Comparison of ENCODE assay signal across 8 cellular contexts in the genomic region with DNA sequence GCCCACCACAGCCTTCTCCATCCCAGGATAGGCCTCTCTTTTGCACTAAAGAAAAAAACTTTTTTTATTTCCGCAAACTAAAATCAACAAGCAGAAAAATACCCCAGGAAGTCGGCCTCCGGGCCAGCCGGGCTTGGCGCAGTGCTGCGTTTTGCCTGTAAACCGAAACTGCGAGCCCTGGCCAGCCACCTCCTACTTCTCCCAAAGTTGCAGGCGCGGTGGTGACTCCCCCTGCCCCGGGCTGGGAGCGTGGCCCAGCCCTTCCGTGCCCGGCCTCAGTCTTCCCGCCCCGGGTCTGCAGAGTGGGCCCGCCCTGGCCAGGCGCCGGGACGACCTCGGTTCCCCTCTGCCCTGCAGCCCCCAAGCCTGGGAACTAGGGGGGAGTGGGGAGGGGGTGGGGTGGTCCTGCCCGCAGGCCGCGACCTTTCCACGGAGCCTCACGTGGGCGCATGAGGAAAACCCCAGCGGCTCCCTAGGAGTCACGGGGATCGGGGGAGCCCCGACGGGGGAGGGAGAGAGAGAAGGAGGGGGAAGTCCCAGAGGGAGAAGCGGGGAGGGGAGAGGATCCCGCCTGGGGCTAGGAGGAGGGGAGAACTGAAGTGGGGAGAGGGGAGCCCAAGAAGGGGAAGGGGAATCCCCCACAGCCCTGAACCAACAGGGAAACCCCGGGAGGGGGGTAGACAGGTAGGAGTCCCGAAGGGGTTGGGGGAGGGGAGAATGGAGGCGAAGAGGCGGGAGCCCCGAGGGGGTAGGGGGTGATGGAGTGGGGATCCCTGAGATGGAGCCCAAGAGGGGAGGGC. TPM values are rescaled to one million over a fixed set of nuclear protein-coding genes. Genes with fewer than 3 reads are reported as not detected.
DNase-seq lines count a peak whose midpoint lies in the region; ATAC-seq and TF ChIP-seq lines count a peak whose summit lies in the region.

No MANE protein-coding gene starts in this region.

- no peak overlapping the region for H3K4me3 Mint-ChIP-seq in glutamatergic neuron (ENCODE audit: unreplicated experiment)

- H3K4me3 ChIP-seq in BLaER1 (peak overlapping the region; percentile 93), epithelial cell of esophagus (ENCODE audit: low read length) (peak overlapping the region; percentile 93), mucosa of descending colon (peak overlapping the region; percentile 11), stomach smooth muscle (ENCODE audit: low read length in 2 of 2) (peak overlapping the region; percentile 99 to 100)

- H3K36me3 ChIP-seq in BLaER1: no peaks in the 10 kb centered on the region
- H3K36me3 ChIP-seq in mucosa of descending colon (ENCODE audit: low read depth): no peaks in the 10 kb centered on the region
- H3K36me3 ChIP-seq in stomach smooth muscle (ENCODE audit: control insufficient read depth in 2 of 2, insufficient read depth in 2 of 2, low read length in 2 of 2): peaks cover 0 to 17% of the 10 kb centered on the region in 2 donors

- peaks cover 1% of the 10 kb centered on the region for H3K9me3 Mint-ChIP-seq in glutamatergic neuron (ENCODE audit: unreplicated experiment)

- H3K36me3 Mint-ChIP-seq in glutamatergic neuron (ENCODE audit: unreplicated experiment): peaks cover 4% of the 10 kb centered on the region

- H3K4me1 Mint-ChIP-seq in glutamatergic neuron (ENCODE audit: low read depth, unreplicated experiment): peaks cover 3% of the 10 kb centered on the region

- H3K27ac Mint-ChIP-seq in glutamatergic neuron (ENCODE audit: unreplicated experiment): no peak overlapping the region

- H3K4me1 ChIP-seq in BLaER1: peaks cover 52% of the 10 kb centered on the region
- peaks cover 36% of the 10 kb centered on the region for H3K4me1 ChIP-seq in mucosa of descending colon (ENCODE audit: low read depth)
- H3K4me1 ChIP-seq in stomach smooth muscle (ENCODE audit: control insufficient read depth, insufficient read depth, low read length): peaks cover 35% of the 10 kb centered on the region

- peaks cover 25% of the 10 kb centered on the region for H3K27me3 Mint-ChIP-seq in glutamatergic neuron (ENCODE audit: unreplicated experiment)

- peak; percentile 62 to 68 for DNase-seq in Kasumi-1 (lab: John Stamatoyannopoulos, UW)
- DNase-seq in activated CD8-positive, alpha-beta memory T cell treated with anti-CD3 and anti-CD28 coated beads for 48 hours (ENCODE audit: low read depth in 2 of 3, low spot score in 2 of 3): peak; percentile 16 to 73 (median 54)
- peak; percentile 88 for DNase-seq in epithelial cell of esophagus (ENCODE audit: low read depth)
- DNase-seq in mucosa of descending colon: peak; percentile 75 to 91 (median 83)
- DNase-seq in NCI-H146 (lab: John Stamatoyannopoulos, UW): no peak
- no peak for DNase-seq in glutamatergic neuron

- ATAC-seq in mucosa of descending colon: peak; percentile 44

- TF ChIP-seq CTCF in epithelial cell of esophagus (IDR thresholded peaks at IDR 0.05; ENCODE audit: insufficient read depth, low read depth, low read length, missing control alignments): no peak
- no peak for TF ChIP-seq CTCF in mucosa of descending colon (IDR thresholded peaks at IDR 0.05)
- TF ChIP-seq CTCF in glutamatergic neuron (IDR thresholded peaks at IDR 0.05; ENCODE audit: partially characterized antibody, unreplicated experiment): no peak

- peak overlapping the region; percentile 71 for H3K27ac ChIP-seq in BLaER1
- peak overlapping the region; percentile 88 for H3K27ac ChIP-seq in stomach smooth muscle (ENCODE audit: low read length)

- intact Hi-C loops in mucosa of descending colon (cut with DNase I, micrococcal nuclease): loop anchor here (5.0 kb wide), 2 partner anchors 63 to 133 kb away; no protein-coding TSS in a partner anchor

- H3K27me3 ChIP-seq in BLaER1: no peaks in the 10 kb centered on the region
- H3K27me3 ChIP-seq in stomach smooth muscle (ENCODE audit: control insufficient read depth in 1 of 2, insufficient read depth in 2 of 2, low read length in 2 of 2): no peaks in the 10 kb centered on the region

- H3K9me3 ChIP-seq in BLaER1 (peaks cover 28% of the 10 kb centered on the region), mucosa of descending colon (peaks cover 9% of the 10 kb centered on the region), stomach smooth muscle (ENCODE audit: control insufficient read depth in 2 of 2, low read length in 2 of 2) (peaks cover 0 to 7% of the 10 kb centered on the region in 2 donors)

- H3K4me2 ChIP-seq in BLaER1: peak overlapping the region; percentile 95

- H4K20me1 ChIP-seq in BLaER1: peaks cover 35% of the 10 kb centered on the region

- H3K9ac ChIP-seq in BLaER1 (peak overlapping the region; percentile 55), stomach smooth muscle (ENCODE audit: low read length in 2 of 2) (peak overlapping the region in 1 of 2 donors; percentile 83)

RNA-seq across cellular contexts. Expression of gene GADD45B, which starts 3.0 kb away (rescaled TPM):
- total RNA-seq in mucosa of descending colon (10 to 100 TPM; 30.6 to 45.5 (median 35.9) TPM), glutamatergic neuron (ENCODE audit: unreplicated experiment) (3.8 TPM)

RNA-seq across cellular contexts. Expression of gene LMNB2, which starts 22.2 kb away (rescaled TPM):
- total RNA-seq in mucosa of descending colon: 10 to 100 TPM; 21.1 to 47.8 (median 22.1) TPM
- 45.8 TPM for total RNA-seq in glutamatergic neuron (ENCODE audit: unreplicated experiment)

RNA-seq across cellular contexts. Expression of gene TIMM13, which starts 51.6 kb away (rescaled TPM):
- total RNA-seq in mucosa of descending colon (100 to 1,000 TPM in 2 of 3 donors, 10 to 100 TPM in 1; 75.4 to 130 (median 104) TPM), glutamatergic neuron (ENCODE audit: unreplicated experiment) (91.5 TPM)

Comparison
In these comparisons a context has a peak if more than half of its experiments do, and no peak if none do; other contexts are left out.
1. H3K4me3 ChIP-seq: peak in every context shown above with its lines; median percentile 100 in stomach smooth muscle; 93 in BLaER1; 93 in epithelial cell of esophagus; 11 in mucosa of descending colon.
2. DNase-seq: peak in Kasumi-1 (2 of 2), activated CD8-positive, alpha-beta memory T cell treated with anti-CD3 and anti-CD28 coated beads for 48 hours (3 of 3), epithelial cell of esophagus (single experiment) and mucosa of descending colon (3 of 3); none in NCI-H146 (single experiment) and glutamatergic neuron (single experiment).